In the genomic region with DNA sequence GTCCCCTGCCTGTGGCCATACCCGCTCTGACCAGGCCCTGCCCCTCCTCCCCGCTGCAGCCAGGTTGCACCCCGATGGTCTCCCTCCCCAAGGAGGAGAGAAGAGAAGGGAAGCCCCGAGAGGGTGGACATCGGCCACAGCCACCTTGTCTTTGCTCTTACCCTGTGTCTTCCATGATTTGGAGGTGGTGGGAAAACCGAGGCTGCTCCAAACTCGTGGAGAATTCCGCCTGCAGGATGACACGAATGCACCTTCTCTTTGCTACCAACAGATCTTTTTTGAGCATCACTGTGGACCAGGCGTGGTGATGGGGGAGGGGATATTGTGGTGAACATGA, we compare ENCODE assay signal across 7 cellular contexts.
DNase-seq lines count a peak whose midpoint lies in the region; ATAC-seq and TF ChIP-seq lines count a peak whose summit lies in the region.
"Not testable (repeated sequence)": the region's sequence is repeated elsewhere in the genome, so short reads cannot be mapped to it uniquely, and the experiment has no call there.

No MANE protein-coding gene starts in this region.

- H3K27ac ChIP-seq in spleen, result not testable (repeated sequence)

- peaks cover 11% of the 10 kb centered on the region for H3K36me3 Mint-ChIP-seq in Calu3 (ENCODE audit: insufficient read depth, unreplicated experiment)
- H3K36me3 Mint-ChIP-seq in WTC11; activated T-helper 2 cell treated with anti-CD3 and anti-CD28 coated beads, Interferon-gamma antibody, Interleukin-2, Interleukin-4, amounts not matched to agents 10 μg/mL and 5 μg/mL and 100 μg/mL, durations not matched to agents 14 hours and 24 hours and 36 hours (ENCODE audit: low read depth); dendritic cell treated with granulocyte-macrophage colony-stimulating factor and Interleukin-4, amounts not matched to agents 40 ng/mL and 50 ng/mL, for 4 days (ENCODE audit: low read depth); mesothelial cell of epicardium: not testable (repeated sequence)

- H3K4me3 Mint-ChIP-seq in Calu3 (ENCODE audit: low read depth, unreplicated experiment), result peak overlapping the region; percentile 65
- H3K4me3 Mint-ChIP-seq in WTC11, result peak overlapping the region; percentile 53
- peak overlapping the region; percentile 51 for H3K4me3 Mint-ChIP-seq in activated T-helper 2 cell treated with anti-CD3 and anti-CD28 coated beads, Interferon-gamma antibody, Interleukin-2, Interleukin-4, amounts not matched to agents 10 μg/mL and 5 μg/mL and 100 μg/mL, durations not matched to agents 14 hours and 24 hours and 36 hours (ENCODE audit: low read depth)
- H3K4me3 Mint-ChIP-seq in dendritic cell treated with granulocyte-macrophage colony-stimulating factor and Interleukin-4, amounts not matched to agents 40 ng/mL and 50 ng/mL, for 4 days, result peak overlapping the region; percentile 71
- H3K4me3 Mint-ChIP-seq in mesothelial cell of epicardium, result peak overlapping the region; percentile 59

- not testable (repeated sequence) for H3K9me3 ChIP-seq in spleen

- CTCF ChIA-PET in Calu3 (lab: Charles Lee), result interaction anchor here (1.4 kb wide), 1 partner anchor 104 kb away, joined by 4 read pairs; no protein-coding TSS in a partner anchor
- CTCF ChIA-PET in WTC11 (lab: Charles Lee), result interaction anchor here (1.0 to 2.4 kb wide), 3 partner anchors 27 to 104 kb away, joined by 3 to 9 read pairs (median 4); no protein-coding TSS in a partner anchor

- not testable (repeated sequence) for DNase-seq in Calu3; WTC11 (ENCODE audit: low spot score); activated T-helper 2 cell treated with anti-CD3 and anti-CD28 coated beads, Interferon-gamma antibody, Interleukin-2, Interleukin-4, amounts not matched to agents 10 μg/mL and 5 μg/mL and 100 μg/mL, durations not matched to agents 14 hours and 24 hours and 36 hours (ENCODE audit: low spot score); mesothelial cell of epicardium (ENCODE audit: low spot score in 2 of 2, unreplicated experiment in 2 of 2); spleen

- POLR2A ChIA-PET in WTC11 (lab: Charles Lee), result not testable (repeated sequence)

- H3K27me3 ChIP-seq in spleen (replicated peaks in 1 of 7), result peaks cover 0 to 47% (median 19%) of the 10 kb centered on the region in 7 donors

- ATAC-seq in WTC11, result not testable (repeated sequence)

- not testable (repeated sequence) for H3K9me3 Mint-ChIP-seq in Calu3 (ENCODE audit: low read depth, unreplicated experiment); WTC11; activated T-helper 2 cell treated with anti-CD3 and anti-CD28 coated beads, Interferon-gamma antibody, Interleukin-2, Interleukin-4, amounts not matched to agents 10 μg/mL and 5 μg/mL and 100 μg/mL, durations not matched to agents 14 hours and 24 hours and 36 hours; dendritic cell treated with granulocyte-macrophage colony-stimulating factor and Interleukin-4, amounts not matched to agents 40 ng/mL and 50 ng/mL, for 4 days; mesothelial cell of epicardium

- peaks cover 0 to 15% (median 10%) of the 10 kb centered on the region in 6 donors for H3K4me1 ChIP-seq in spleen

- TF ChIP-seq CTCF in Calu3 (IDR thresholded peaks at IDR 0.05; ENCODE audit: unreplicated experiment); WTC11 (IDR thresholded peaks at IDR 0.05): not testable (repeated sequence)
- TF ChIP-seq CTCF in LNCAP (IDR thresholded peaks at IDR 0.05) (peak; percentile 20; the same call in 1 of the 2 replicates), mesothelial cell of epicardium (IDR thresholded peaks at IDR 0.05; ENCODE audit: unreplicated experiment) (peak; percentile 40), spleen (IDR thresholded peaks at IDR 0.05 in 8 of 11, conservative IDR thresholded peaks at IDR 0.05 in 3 of 11) (peak in 8 of 11 experiments; percentile 10 to 63 (median 38))

- H3K36me3 ChIP-seq in spleen, result not testable (repeated sequence)

- not testable (repeated sequence) for H3K27ac Mint-ChIP-seq in Calu3 (ENCODE audit: unreplicated experiment); WTC11; activated T-helper 2 cell treated with anti-CD3 and anti-CD28 coated beads, Interferon-gamma antibody, Interleukin-2, Interleukin-4, amounts not matched to agents 10 μg/mL and 5 μg/mL and 100 μg/mL, durations not matched to agents 14 hours and 24 hours and 36 hours; dendritic cell treated with granulocyte-macrophage colony-stimulating factor and Interleukin-4, amounts not matched to agents 40 ng/mL and 50 ng/mL, for 4 days; mesothelial cell of epicardium

- H3K27me3 Mint-ChIP-seq in Calu3 (ENCODE audit: unreplicated experiment) (peaks cover 98% of the 10 kb centered on the region), WTC11 (ENCODE audit: low read depth) (peaks cover 33% of the 10 kb centered on the region), mesothelial cell of epicardium (ENCODE audit: low read depth) (peaks cover 66% of the 10 kb centered on the region)
- peaks cover 37% of the 10 kb centered on the region for H3K27me3 Mint-ChIP-seq in activated T-helper 2 cell treated with anti-CD3 and anti-CD28 coated beads, Interferon-gamma antibody, Interleukin-2, Interleukin-4, amounts not matched to agents 10 μg/mL and 5 μg/mL and 100 μg/mL, durations not matched to agents 14 hours and 24 hours and 36 hours (ENCODE audit: low read depth)
- H3K27me3 Mint-ChIP-seq in dendritic cell treated with granulocyte-macrophage colony-stimulating factor and Interleukin-4, amounts not matched to agents 40 ng/mL and 50 ng/mL, for 4 days, result peaks cover 69% of the 10 kb centered on the region

- H3K4me1 Mint-ChIP-seq in Calu3 (ENCODE audit: low read depth, unreplicated experiment) (peaks cover 14% of the 10 kb centered on the region), WTC11 (peaks cover 55% of the 10 kb centered on the region)
- not testable (repeated sequence) for H3K4me1 Mint-ChIP-seq in activated T-helper 2 cell treated with anti-CD3 and anti-CD28 coated beads, Interferon-gamma antibody, Interleukin-2, Interleukin-4, amounts not matched to agents 10 μg/mL and 5 μg/mL and 100 μg/mL, durations not matched to agents 14 hours and 24 hours and 36 hours (ENCODE audit: low read depth); mesothelial cell of epicardium
- peaks cover 11% of the 10 kb centered on the region for H3K4me1 Mint-ChIP-seq in dendritic cell treated with granulocyte-macrophage colony-stimulating factor and Interleukin-4, amounts not matched to agents 40 ng/mL and 50 ng/mL, for 4 days (ENCODE audit: low read depth)

- H3K4me3 ChIP-seq in spleen, result peak overlapping the region in 2 of 8 donors; percentile 44 to 72

- WGBS in spleen, 5 donors, result 35 to 51% (median 38%) methylated on average over 6 to 10 of the region's 10 CpGs

- BruUV-seq in Calu3 (replicated peaks; lab: Mats Ljungman, UMichigan), result not testable (repeated sequence)

- intact Hi-C loops in Calu3 (cut with micrococcal nuclease; ENCODE audit: unreplicated experiment); activated T-helper 2 cell treated with anti-CD3 and anti-CD28 coated beads, Interferon-gamma antibody, Interleukin-2, Interleukin-4, amounts not matched to agents 10 μg/mL and 5 μg/mL and 100 μg/mL, durations not matched to agents 14 hours and 24 hours and 36 hours (cut with micrococcal nuclease); dendritic cell treated with granulocyte-macrophage colony-stimulating factor and Interleukin-4, amounts not matched to agents 40 ng/mL and 50 ng/mL, for 4 days (cut with micrococcal nuclease); spleen (cut with DNase I; ENCODE audit: low total_unique reads): not testable (repeated sequence)

- not testable (repeated sequence) for TF ChIP-seq POLR2A in spleen (IDR thresholded peaks at IDR 0.05)
